ENCODE assay signal across 20 cellular contexts in the genomic region with DNA sequence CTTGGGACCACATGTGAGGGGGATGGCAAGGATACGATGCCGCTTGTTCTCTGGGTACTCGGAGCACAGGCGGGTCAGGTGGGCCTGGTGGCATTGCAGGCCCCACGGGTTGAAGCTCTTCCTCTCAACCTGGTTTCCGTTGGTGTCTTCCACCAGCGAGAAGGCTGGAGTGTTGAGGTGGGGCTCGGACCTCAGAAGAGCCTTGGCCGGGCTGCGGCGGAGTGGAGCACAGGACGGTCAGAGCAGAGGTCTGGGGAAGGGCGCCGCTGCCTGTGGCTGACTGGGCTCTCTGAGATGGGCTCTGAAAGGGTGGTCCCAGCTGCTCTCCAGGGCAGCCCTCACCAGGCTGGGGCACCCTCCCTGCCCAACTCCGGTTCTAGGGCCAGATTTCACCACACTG. TPM values are rescaled to one million over a fixed set of nuclear protein-coding genes. Genes with fewer than 3 reads are reported as not detected.
"Had no signal": no experiment of that assay in that cellular context is flagged by ENCODE, and none has a peak within 500 bp of the region (broad histone marks: within the 10 kb centered on the region; RNA-seq: fewer than 3 reads in every experiment).

No MANE protein-coding gene starts in this region.

- H3K27ac ChIP-seq: epithelial cell of prostate, esophagus muscularis mucosa, ovary, skin epidermis had no signal

- H3K9me3 ChIP-seq: esophagus muscularis mucosa, ovary had no signal

- H3K36me3 Mint-ChIP-seq: naive thymus-derived CD4-positive, alpha-beta T cell had no signal

- DNase-seq: effector memory CD8-positive, alpha-beta T cell; foreskin fibroblast; hippocampal formation; kidney glomerular epithelial cell; mammary epithelial cell; naive thymus-derived CD4-positive, alpha-beta T cell; nucleus accumbens; ovary; stimulated activated CD4-positive, alpha-beta T cell treated with anti-CD3 and anti-CD28 coated beads, Interleukin-2, amount 100 ng/mL, for 24 hours; stimulated activated naive CD4-positive, alpha-beta T cell treated with Interleukin-2 at 50 U/mL for 16 hours; trophoblast cell had no signal

- H3K4me3 Mint-ChIP-seq: central memory CD8-positive, alpha-beta T cell; dendritic cell treated with granulocyte-macrophage colony-stimulating factor and Interleukin-4, amounts not matched to agents 40 ng/mL and 50 ng/mL, for 4 days; effector memory CD8-positive, alpha-beta T cell; naive thymus-derived CD4-positive, alpha-beta T cell had no signal

- ATAC-seq: effector memory CD8-positive, alpha-beta T cell; left lobe of liver; naive thymus-derived CD4-positive, alpha-beta T cell; sciatic nerve had no signal

- H3K4me3 ChIP-seq: esophagus muscularis mucosa, ovary, skin epidermis had no signal

- H3K36me3 ChIP-seq: ovary had no signal

- H3K27me3 ChIP-seq: ovary had no signal

- H3K9me3 Mint-ChIP-seq: central memory CD8-positive, alpha-beta T cell; dendritic cell treated with granulocyte-macrophage colony-stimulating factor and Interleukin-4, amounts not matched to agents 40 ng/mL and 50 ng/mL, for 4 days; effector memory CD8-positive, alpha-beta T cell; naive thymus-derived CD4-positive, alpha-beta T cell had no signal

- H3K27ac Mint-ChIP-seq: dendritic cell treated with granulocyte-macrophage colony-stimulating factor and Interleukin-4, amounts not matched to agents 40 ng/mL and 50 ng/mL, for 4 days; effector memory CD8-positive, alpha-beta T cell; progenitor cell of endocrine pancreas had no signal

RNA-seq across cellular contexts. Expression of gene IP6K3, which starts 20.0 kb away (rescaled TPM):
- total RNA-seq: mononuclear cell; naive thymus-derived CD4-positive, alpha-beta T cell had no signal
